ENCODE assay signal across 13 cellular contexts in the genomic region with DNA sequence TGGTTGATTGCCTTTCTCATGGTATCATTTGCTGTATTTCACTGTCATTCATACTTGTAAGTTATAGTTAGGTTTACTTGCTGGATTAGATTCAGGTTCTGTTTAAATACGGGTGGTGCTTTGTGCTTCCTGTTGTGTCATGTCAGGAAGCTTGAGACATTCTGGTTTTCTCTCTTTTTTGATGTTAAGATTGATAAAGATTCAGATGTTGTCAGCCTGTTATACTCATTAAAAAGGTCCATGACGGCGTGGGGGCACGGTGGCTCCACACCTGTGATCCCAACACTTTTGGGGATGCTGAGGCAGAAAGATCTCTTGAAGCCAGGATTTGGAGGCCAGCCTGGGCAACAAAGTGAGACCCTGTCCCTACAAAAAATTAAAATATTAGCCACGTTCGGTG. TPM values are rescaled to one million over a fixed set of nuclear protein-coding genes. Genes with fewer than 3 reads are reported as not detected.
A peak's percentile ranks its signal among the peaks of the same experiment; 100 is the strongest.
DNase-seq lines count a peak whose midpoint lies in the region; ATAC-seq and TF ChIP-seq lines count a peak whose summit lies in the region.
"Had no signal": no experiment of that assay in that cellular context is flagged by ENCODE, and none has a peak within 500 bp of the region (broad histone marks: within the 10 kb centered on the region; RNA-seq: fewer than 3 reads in every experiment).

No MANE protein-coding gene starts in this region.

- no peaks in the 10 kb centered on the region for H3K9me3 Mint-ChIP-seq in activated naive CD8-positive, alpha-beta T cell treated with anti-CD3 and anti-CD28 coated beads for 36 hours
- H3K9me3 Mint-ChIP-seq: IgD-negative memory B cell had no signal

- H3K14ac ChIP-seq in trophoblast cell (ENCODE audit: low read length), result no peak overlapping the region

- H3K4ac ChIP-seq in trophoblast cell (ENCODE audit: low read depth, low read length), result no peak overlapping the region

- peak overlapping the region; percentile 95 for H3K27ac Mint-ChIP-seq in activated naive CD8-positive, alpha-beta T cell treated with anti-CD3 and anti-CD28 coated beads for 36 hours

- no peak overlapping the region for H3K4me2 ChIP-seq in DND-41 (ENCODE audit: insufficient read depth, low read length)
- no peak overlapping the region for H3K4me2 ChIP-seq in trophoblast cell (ENCODE audit: low read length)

- H4K8ac ChIP-seq in trophoblast cell (ENCODE audit: low read depth, low read length), result no peak overlapping the region

- peak overlapping the region; percentile 7; the same call in 1 of the 2 replicates for H3K27ac ChIP-seq in DND-41 (ENCODE audit: low read length)
- H3K27ac ChIP-seq in trophoblast cell (ENCODE audit: low read depth, low read length), result no peak overlapping the region
- H3K27ac ChIP-seq: C4-2B had no signal

- TF ChIP-seq CTCF in DND-41 (IDR thresholded peaks at IDR 0.05; ENCODE audit: borderline replicate concordance, extremely low read depth, low read length, poor library complexity, severe bottlenecking), result no peak

- H3K27me3 ChIP-seq in DND-41 (ENCODE audit: insufficient read depth, low read length, poor library complexity) (no peaks in the 10 kb centered on the region), trophoblast cell (ENCODE audit: insufficient read depth, low read length) (no peaks in the 10 kb centered on the region)

- H3K4me3 Mint-ChIP-seq in activated naive CD8-positive, alpha-beta T cell treated with anti-CD3 and anti-CD28 coated beads for 36 hours, result peak overlapping the region; percentile 57

- DNase-seq in DND-41 (no peak), T-helper 22 cell (ENCODE audit: low read depth) (peak; percentile 21), trophoblast cell (peak; percentile 15 to 71), hypothalamus (lab: John Stamatoyannopoulos, UW) (no peak)
- DNase-seq in activated naive CD8-positive, alpha-beta T cell treated with anti-CD3 and anti-CD28 coated beads for 36 hours, result no peak
- DNase-seq in effector CD8-positive, alpha-beta T cell (lab: John Stamatoyannopoulos, UW), result no peak
- DNase-seq: aorta, mesendoderm, retina had no signal

- H3K23ac ChIP-seq in trophoblast cell (ENCODE audit: low read length), result no peak overlapping the region

- H3K4me1 ChIP-seq in DND-41 (ENCODE audit: insufficient read depth, low read length) (peaks cover 12% of the 10 kb centered on the region), trophoblast cell (ENCODE audit: control insufficient read depth in 1 of 2, insufficient read depth in 2 of 2, low read length in 2 of 2) (peaks cover 2% of the 10 kb centered on the region in 2 experiments)

- H4K12ac ChIP-seq in trophoblast cell (ENCODE audit: low read depth, low read length), result no peak overlapping the region

- H3K9me3 ChIP-seq in DND-41 (ENCODE audit: insufficient read depth, low read length, severe bottlenecking) (no peaks in the 10 kb centered on the region), trophoblast cell (ENCODE audit: insufficient read depth, low read depth, low read length) (no peaks in the 10 kb centered on the region)

- H3K4me1 Mint-ChIP-seq in activated naive CD8-positive, alpha-beta T cell treated with anti-CD3 and anti-CD28 coated beads for 36 hours, result peaks cover 60% of the 10 kb centered on the region

- H2AK5ac ChIP-seq in trophoblast cell (ENCODE audit: low read length), result no peak overlapping the region

- H3K79me1 ChIP-seq in trophoblast cell (ENCODE audit: low read length), result no peaks in the 10 kb centered on the region

- H3K9ac ChIP-seq in DND-41 (ENCODE audit: low read depth, low read length), result no peak overlapping the region
- H3K9ac ChIP-seq in trophoblast cell (ENCODE audit: low read length), result no peak overlapping the region

- no peak overlapping the region for H3K18ac ChIP-seq in trophoblast cell (ENCODE audit: low read length)

- H2AFZ ChIP-seq in DND-41 (ENCODE audit: low read depth, low read length) (no peak overlapping the region), trophoblast cell (ENCODE audit: insufficient read depth, low read length, poor library complexity) (no peak overlapping the region)

- peak; percentile 69 for ATAC-seq in DND-41 (ENCODE audit: insufficient read depth, low read depth)
- no peak for ATAC-seq in GM18502 (IDR thresholded peaks at IDR 0.05; ENCODE audit: poor library complexity, unreplicated experiment)
- no peak for ATAC-seq in GM19452 (IDR thresholded peaks at IDR 0.05; ENCODE audit: unreplicated experiment)

- H3K79me2 ChIP-seq in DND-41 (ENCODE audit: insufficient read depth, low read length) (peaks cover 18% of the 10 kb centered on the region), trophoblast cell (ENCODE audit: control insufficient read depth, insufficient read depth, low read length, poor library complexity) (no peaks in the 10 kb centered on the region)

- H3K36me3 Mint-ChIP-seq in activated naive CD8-positive, alpha-beta T cell treated with anti-CD3 and anti-CD28 coated beads for 36 hours, result peaks cover 48% of the 10 kb centered on the region

- no peak overlapping the region for H2BK12ac ChIP-seq in trophoblast cell (ENCODE audit: low read length)

- no peaks in the 10 kb centered on the region for H3K27me3 Mint-ChIP-seq in activated naive CD8-positive, alpha-beta T cell treated with anti-CD3 and anti-CD28 coated beads for 36 hours
- H3K27me3 Mint-ChIP-seq: IgD-negative memory B cell had no signal

- no CpG with 5 or more reads among the region's 6 CpGs for whole genome bisulfite sequencing in trophoblast cell (ENCODE audit: extremely low coverage, insufficient coverage, insufficient read length)

- H2BK120ac ChIP-seq in trophoblast cell (ENCODE audit: insufficient read depth, low read length, poor library complexity), result no peak overlapping the region

- H4K91ac ChIP-seq in trophoblast cell (ENCODE audit: low read depth, low read length), result no peak overlapping the region

- no peak overlapping the region for H2BK5ac ChIP-seq in trophoblast cell (ENCODE audit: low read depth, low read length, poor library complexity)

- peaks cover 5% of the 10 kb centered on the region for H4K20me1 ChIP-seq in DND-41 (ENCODE audit: insufficient read depth, low read length)

- H3K4me3 ChIP-seq in DND-41 (ENCODE audit: low read depth in 1 of 2, low read length in 2 of 2) (no peak overlapping the region), trophoblast cell (ENCODE audit: low read depth, low read length) (no peak overlapping the region)

- peaks cover 74% of the 10 kb centered on the region for H3K36me3 ChIP-seq in DND-41 (ENCODE audit: insufficient read depth, low read length)
- H3K36me3 ChIP-seq in trophoblast cell (ENCODE audit: control insufficient read depth in 1 of 2, insufficient read depth in 2 of 2, low read length in 2 of 2), result peaks cover 3% of the 10 kb centered on the region in 2 experiments

RNA-seq across cellular contexts. Expression of a gene that starts 45.7 kb away (rescaled TPM):
- 10 to 100 TPM; 29.1 to 33.5 TPM for total RNA-seq in activated naive CD8-positive, alpha-beta T cell treated with anti-CD3 and anti-CD28 coated beads for 36 hours
- polyA plus RNA-seq in trophoblast cell (2013), result 8.5 and 10.0 TPM in 2 replicates

Comparison
In these comparisons a context has a peak if more than half of its experiments do, and no peak if none do; other contexts are left out.
1. DNase-seq: peak in T-helper 22 cell (single experiment) and trophoblast cell (2 of 2); none in DND-41 (single experiment), activated naive CD8-positive, alpha-beta T cell treated with anti-CD3 and anti-CD28 coated beads for 36 hours (single experiment), hypothalamus (0 of 51) and effector CD8-positive, alpha-beta T cell (single experiment).